In the genomic region with DNA sequence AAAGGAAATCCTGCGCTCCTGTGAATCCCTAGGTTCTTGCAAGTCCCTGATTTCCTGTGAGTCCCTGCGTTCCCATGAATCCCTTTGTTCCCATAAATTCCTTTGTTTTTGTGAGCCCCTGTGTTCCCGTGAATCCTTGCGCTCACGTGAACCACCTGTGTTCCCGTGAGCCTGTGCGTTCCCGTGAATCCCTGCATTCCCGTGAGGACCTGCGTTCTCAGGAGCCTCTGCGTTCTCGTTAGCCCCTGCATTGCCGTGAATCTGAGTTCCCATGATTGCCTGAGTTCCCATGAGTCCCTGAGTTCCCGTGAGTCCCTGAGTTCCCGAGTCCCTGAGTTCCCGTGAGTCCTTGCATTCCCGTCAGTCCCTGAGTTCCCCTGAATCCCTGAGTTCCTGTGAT, we compare ENCODE assay signal across 29 cellular contexts.
"Had no signal": no experiment of that assay in that cellular context is flagged by ENCODE, and none has a peak within 500 bp of the region (broad histone marks: within the 10 kb centered on the region; RNA-seq: fewer than 3 reads in every experiment).

No MANE protein-coding gene starts in this region.

- FAIRE-seq: endothelial cell of umbilical vein, TTC549 had no signal

- H3K27me3 ChIP-seq: ascending aorta, colonic mucosa, spleen, transverse colon had no signal

- H3K9me3 Mint-ChIP-seq: activated naive CD4-positive, alpha-beta T cell treated with anti-CD3 and anti-CD28 coated beads, Interleukin-2, amount 10 ng/mL, durations not matched to agents 7 days and 5 days; activated T-cell treated with anti-CD3 and anti-CD28 coated beads, Interleukin-2, amount 50 U/mL, for 24 hours; naive thymus-derived CD4-positive, alpha-beta T cell had no signal

- H3K36me3 Mint-ChIP-seq: activated naive CD4-positive, alpha-beta T cell treated with anti-CD3 and anti-CD28 coated beads, Interleukin-2, amount 10 ng/mL, durations not matched to agents 7 days and 5 days; activated naive CD8-positive, alpha-beta T cell treated with anti-CD3 and anti-CD28 coated beads, Interleukin-2, amount 10 ng/mL, durations not matched to agents 7 days and 5 days; naive thymus-derived CD4-positive, alpha-beta T cell had no signal

- H3K36me3 ChIP-seq: ascending aorta, cardiac muscle cell, colonic mucosa, spleen, transverse colon had no signal

- H3K4me3 Mint-ChIP-seq: activated naive CD4-positive, alpha-beta T cell treated with anti-CD3 and anti-CD28 coated beads, Interleukin-2, amount 10 ng/mL, durations not matched to agents 7 days and 5 days; activated naive CD8-positive, alpha-beta T cell treated with anti-CD3 and anti-CD28 coated beads, Interleukin-2, amount 10 ng/mL, durations not matched to agents 7 days and 5 days; activated T-cell treated with anti-CD3 and anti-CD28 coated beads, Interleukin-2, amount 50 U/mL, for 24 hours; brain; naive thymus-derived CD4-positive, alpha-beta T cell; neural crest cell had no signal

- H3K9me3 ChIP-seq: ascending aorta, colonic mucosa, spleen, transverse colon had no signal

- ATAC-seq: activated CD4-positive, CD25-positive, alpha-beta regulatory T cell treated with anti-CD3 and anti-CD28 coated beads, Interleukin-2, amount 50 U/mL, for 24 hours; naive thymus-derived CD4-positive, alpha-beta T cell; right cardiac atrium had no signal

- H3K27ac ChIP-seq: ascending aorta, cardiac muscle cell, colonic mucosa, dorsolateral prefrontal cortex, spleen, transverse colon, VCaP had no signal

- H3K4me3 ChIP-seq: ascending aorta, cardiac muscle cell, colonic mucosa, dorsolateral prefrontal cortex, spleen, transverse colon had no signal

- H3K27ac Mint-ChIP-seq: activated naive CD4-positive, alpha-beta T cell treated with anti-CD3 and anti-CD28 coated beads, Interleukin-2, amount 10 ng/mL, durations not matched to agents 7 days and 5 days; activated naive CD8-positive, alpha-beta T cell treated with anti-CD3 and anti-CD28 coated beads, Interleukin-2, amount 10 ng/mL, durations not matched to agents 7 days and 5 days; activated T-cell treated with anti-CD3 and anti-CD28 coated beads, Interleukin-2, amount 50 U/mL, for 24 hours; brain had no signal

- DNase-seq: activated CD4-positive, alpha-beta T cell treated with anti-CD3 and anti-CD28 coated beads for 48 hours; activated CD4-positive, alpha-beta T cell treated with anti-CD3 and anti-CD28 coated beads, Interleukin-2, amount 50 U/mL, for 48 hours; activated CD8-positive, alpha-beta memory T cell treated with anti-CD3 and anti-CD28 coated beads for 24 hours; activated gamma-delta T cell; activated naive CD4-positive, alpha-beta T cell treated with anti-CD3 and anti-CD28 coated beads, Interleukin-2, amount 10 ng/mL, durations not matched to agents 7 days and 5 days; activated naive CD8-positive, alpha-beta T cell treated with anti-CD3 and anti-CD28 coated beads, Interleukin-2, amount 10 ng/mL, durations not matched to agents 7 days and 5 days; activated T-cell treated with anti-CD3 and anti-CD28 coated beads, Interleukin-2, amount 50 U/mL, for 24 hours; cerebellar nuclear complex; colonic mucosa; dorsolateral prefrontal cortex; effector memory CD4-positive, alpha-beta T cell; head of caudate nucleus; hypothalamus; midbrain; naive thymus-derived CD4-positive, alpha-beta T cell; posterior cingulate gyrus; right cardiac atrium; spleen; stimulated activated naive CD4-positive, alpha-beta T cell treated with Interleukin-2 at 50 U/mL for 16 hours; T-helper 1 cell; transverse colon had no signal

- H3K4me1 ChIP-seq: ascending aorta, colonic mucosa, transverse colon had no signal

- H3K4me1 Mint-ChIP-seq: activated naive CD4-positive, alpha-beta T cell treated with anti-CD3 and anti-CD28 coated beads, Interleukin-2, amount 10 ng/mL, durations not matched to agents 7 days and 5 days; activated naive CD8-positive, alpha-beta T cell treated with anti-CD3 and anti-CD28 coated beads, Interleukin-2, amount 10 ng/mL, durations not matched to agents 7 days and 5 days; naive thymus-derived CD4-positive, alpha-beta T cell; neural crest cell had no signal

- H3K27me3 Mint-ChIP-seq: activated naive CD4-positive, alpha-beta T cell treated with anti-CD3 and anti-CD28 coated beads, Interleukin-2, amount 10 ng/mL, durations not matched to agents 7 days and 5 days; activated naive CD8-positive, alpha-beta T cell treated with anti-CD3 and anti-CD28 coated beads, Interleukin-2, amount 10 ng/mL, durations not matched to agents 7 days and 5 days; activated T-cell treated with anti-CD3 and anti-CD28 coated beads, Interleukin-2, amount 50 U/mL, for 24 hours; brain; naive thymus-derived CD4-positive, alpha-beta T cell had no signal
